ENCODE assay signal across 1 cellular context in the genomic region with DNA sequence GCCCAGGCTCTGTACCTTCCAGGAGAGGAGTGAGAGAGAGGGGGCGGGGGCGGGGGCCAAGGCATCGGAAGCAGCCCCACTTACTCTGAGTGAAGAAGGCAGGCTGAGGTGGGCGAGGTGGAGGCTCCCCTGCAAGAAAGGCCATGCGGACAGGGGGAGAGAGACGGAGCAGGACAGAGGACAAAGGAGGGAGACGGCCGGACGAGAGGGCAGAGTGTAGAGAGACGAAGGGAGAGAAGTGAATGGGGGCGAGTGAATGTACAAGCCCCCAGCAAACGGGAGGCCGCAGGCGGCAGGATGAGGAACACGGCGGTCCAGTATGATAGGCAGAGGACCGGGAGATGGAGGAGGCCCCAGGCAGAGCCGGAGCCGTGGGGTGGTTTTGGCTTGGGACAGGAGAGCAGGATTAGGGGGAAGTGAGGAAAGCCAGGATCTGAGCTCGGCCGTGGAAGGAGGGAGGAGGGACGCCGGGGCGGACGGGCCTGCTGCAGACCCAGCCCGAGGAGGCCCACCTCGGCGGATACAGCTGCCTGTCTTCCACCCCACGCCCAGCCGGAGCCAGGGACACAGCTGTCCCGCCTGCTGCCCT.
TF ChIP-seq lines count a peak whose summit lies in the region.

No MANE protein-coding gene starts in this region.

TF ChIP-seq in HepG2, 621 proteins besides CTCF, POLR2A, EP300 and RAD21:
- TF ChIP-seq CHD2 (IDR thresholded peaks at IDR 0.05; ENCODE audit: low read depth, low read length), result no peak
- no peak for TF ChIP-seq SMAD9 (CRISPR knock-in tag; IDR thresholded peaks at IDR 0.05)
- TF ChIP-seq HNRNPLL (IDR thresholded peaks at IDR 0.05; ENCODE audit: low read depth, low read length, poor library complexity, severe bottlenecking), result no peak
- TF ChIP-seq DZIP1 (CRISPR knock-in tag; IDR thresholded peaks at IDR 0.05), result no peak
- TF ChIP-seq RBM22 (optimal IDR thresholded peaks at IDR 0.05; ENCODE audit: low read length), result no peak
- no peak for TF ChIP-seq TRIM24 (CRISPR knock-in tag; IDR thresholded peaks at IDR 0.05)
- no peak for TF ChIP-seq KAT7 (CRISPR knock-in tag; IDR thresholded peaks at IDR 0.05; ENCODE audit: borderline replicate concordance)
- TF ChIP-seq ZMYM2 (CRISPR knock-in tag; IDR thresholded peaks at IDR 0.05), result no peak
- no peak for TF ChIP-seq SKI (IDR thresholded peaks at IDR 0.05; ENCODE audit: partially characterized antibody)
- no peak for TF ChIP-seq NPAS2 (CRISPR knock-in tag; IDR thresholded peaks at IDR 0.05; ENCODE audit: borderline replicate concordance)
- TF ChIP-seq CREB3 (CRISPR knock-in tag; IDR thresholded peaks at IDR 0.05), result no peak
